ENCODE assay signal across 17 cellular contexts in the genomic region with DNA sequence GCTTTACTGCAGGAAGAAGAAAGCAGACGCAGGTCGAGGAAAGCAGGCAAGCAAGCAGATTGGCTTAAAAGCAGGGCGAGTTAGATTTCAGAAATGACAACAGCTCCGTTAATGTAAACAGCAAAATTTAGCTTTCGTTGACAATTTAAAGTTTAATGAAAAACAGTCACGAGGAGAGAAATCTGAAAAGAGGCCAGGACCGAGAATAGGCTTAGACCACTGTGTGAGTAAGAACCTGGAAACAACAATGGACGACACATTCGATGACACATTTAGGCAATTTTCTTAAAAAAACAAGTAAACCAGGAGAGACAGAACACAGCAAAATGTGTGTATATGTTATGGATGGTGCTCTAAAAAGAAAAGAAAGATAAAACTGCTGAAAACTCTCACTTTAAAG.
"Had no signal": no experiment of that assay in that cellular context is flagged by ENCODE, and none has a peak within 500 bp of the region (broad histone marks: within the 10 kb centered on the region; RNA-seq: fewer than 3 reads in every experiment).

No MANE protein-coding gene starts in this region.

- H3K27ac ChIP-seq: epithelial cell of prostate, esophagus muscularis mucosa, gastroesophageal sphincter, neural progenitor cell, ovary, suprapubic skin, thyroid gland had no signal

- H3K9ac ChIP-seq: neural progenitor cell had no signal

- H3K36me3 ChIP-seq: esophagus muscularis mucosa, gastroesophageal sphincter, neural progenitor cell, ovary, suprapubic skin, thyroid gland had no signal

- ATAC-seq: effector memory CD8-positive, alpha-beta T cell; gastroesophageal sphincter; mucosa of descending colon; natural killer cell; right cardiac atrium; stimulated activated naive CD8-positive, alpha-beta T cell treated with anti-CD3 and anti-CD28 coated beads, Interleukin-15, Interleukin-2, amounts not matched to agents 100 U/mL and 50 U/mL, for 24 hours had no signal

- H2AFZ ChIP-seq: neural progenitor cell had no signal

- H3K4me1 ChIP-seq: esophagus muscularis mucosa, gastroesophageal sphincter, neural progenitor cell, suprapubic skin, thyroid gland had no signal

- H3K4me3 ChIP-seq: esophagus muscularis mucosa, gastroesophageal sphincter, mucosa of descending colon, neural progenitor cell, ovary, suprapubic skin, thyroid gland had no signal

- DNase-seq: effector memory CD8-positive, alpha-beta T cell; kidney glomerular epithelial cell; mammary epithelial cell; mucosa of descending colon; natural killer cell; nucleus accumbens; ovary; right cardiac atrium; small intestine; stimulated activated CD4-positive, alpha-beta T cell treated with anti-CD3 and anti-CD28 coated beads, Interleukin-2, amount 100 ng/mL, for 48 hours; stimulated activated naive CD8-positive, alpha-beta T cell treated with anti-CD3 and anti-CD28 coated beads, Interleukin-15, Interleukin-2, amounts not matched to agents 100 U/mL and 50 U/mL, for 24 hours; thyroid gland had no signal

- H3K4me2 ChIP-seq: neural progenitor cell had no signal

- H3K27me3 ChIP-seq: esophagus muscularis mucosa, gastroesophageal sphincter, neural progenitor cell, ovary, suprapubic skin, thyroid gland had no signal

- H3K9me3 ChIP-seq: mucosa of descending colon, ovary, suprapubic skin, thyroid gland had no signal
